Comparison of ENCODE assay signal across 17 cellular contexts in genomic region chr15:30791239-30791638, GRCh38.
DNase-seq lines count a peak whose midpoint lies in the region; ATAC-seq and TF ChIP-seq lines count a peak whose summit lies in the region.
"Had no signal": no experiment of that assay in that cellular context is flagged by ENCODE, and none has a peak within 500 bp of the region (broad histone marks: within the 10 kb centered on the region; RNA-seq: fewer than 3 reads in every experiment).

No MANE protein-coding gene starts in this region.

- H3K9ac ChIP-seq in SK-N-SH (no peak overlapping the region), GM23248 (no peak overlapping the region), neuronal stem cell (ENCODE audit: low read depth, low read length, poor library complexity) (no peak overlapping the region)

- no peak overlapping the region for H3K23ac ChIP-seq in neuronal stem cell (ENCODE audit: low read depth, low read length, poor library complexity)

- H3K79me2 ChIP-seq in SK-N-SH (ENCODE audit: insufficient read depth) (no peaks in the 10 kb centered on the region), GM23248 (ENCODE audit: insufficient read depth) (no peaks in the 10 kb centered on the region), OCI-LY7 (ENCODE audit: insufficient read depth, low read depth, low read length) (no peaks in the 10 kb centered on the region)

- H2BK15ac ChIP-seq in neuronal stem cell (ENCODE audit: low read length), result no peak overlapping the region

- H2BK12ac ChIP-seq in neuronal stem cell (ENCODE audit: low read length), result no peak overlapping the region

- H3K4me2 ChIP-seq in SK-N-SH (no peak overlapping the region), GM23248 (ENCODE audit: unreplicated experiment) (no peak overlapping the region), OCI-LY7 (ENCODE audit: low read length) (no peak overlapping the region), neuronal stem cell (ENCODE audit: insufficient read depth, low read length, poor library complexity, severe bottlenecking) (no peak overlapping the region)
- H3K4me2 ChIP-seq: PC-9 had no signal

- no peaks in the 10 kb centered on the region for H3K9me3 ChIP-seq in SK-N-SH
- H3K9me3 ChIP-seq in GM23248 (ENCODE audit: low read depth), result no peaks in the 10 kb centered on the region
- H3K9me3 ChIP-seq in OCI-LY7 (ENCODE audit: low read length), result no peaks in the 10 kb centered on the region
- no peaks in the 10 kb centered on the region for H3K9me3 ChIP-seq in neuronal stem cell (replicated peaks in 1 of 2; ENCODE audit: control insufficient read depth in 2 of 2, insufficient read depth in 1 of 2, low read depth in 1 of 2, low read length in 2 of 2)
- H3K9me3 ChIP-seq in ascending aorta, result no peaks in the 10 kb centered on the region
- H3K9me3 ChIP-seq: thoracic aorta had no signal

- no peaks in the 10 kb centered on the region for H3K9me2 ChIP-seq in SK-N-SH
- no peaks in the 10 kb centered on the region for H3K9me2 ChIP-seq in GM23248 (ENCODE audit: insufficient read depth)
- no peaks in the 10 kb centered on the region for H3K9me2 ChIP-seq in OCI-LY7 (ENCODE audit: insufficient read depth, low read length)

- H3F3A ChIP-seq in SK-N-SH (replicated peaks; ENCODE audit: insufficient read depth) (no peaks in the 10 kb centered on the region), GM23248 (ENCODE audit: insufficient read depth) (no peaks in the 10 kb centered on the region)

- no peak overlapping the region for H3K4ac ChIP-seq in neuronal stem cell (ENCODE audit: low read length)

- no peak overlapping the region for H4K8ac ChIP-seq in neuronal stem cell (ENCODE audit: low read depth, low read length)

- H3K4me1 ChIP-seq in SK-N-SH (ENCODE audit: control insufficient read depth in 1 of 2, insufficient read depth in 2 of 2, low read depth in 1 of 2, low read length in 1 of 2), result no peaks in the 10 kb centered on the region
- H3K4me1 ChIP-seq in GM23248 (ENCODE audit: insufficient read depth), result no peaks in the 10 kb centered on the region
- no peaks in the 10 kb centered on the region for H3K4me1 ChIP-seq in OCI-LY7 (ENCODE audit: insufficient read depth, low read length, poor library complexity, severe bottlenecking)
- H3K4me1 ChIP-seq in neuronal stem cell (ENCODE audit: control insufficient read depth in 2 of 2, insufficient read depth in 1 of 2, low read depth in 1 of 2, low read length in 2 of 2), result no peaks in the 10 kb centered on the region
- no peaks in the 10 kb centered on the region for H3K4me1 ChIP-seq in ascending aorta

- no peak for TF ChIP-seq EP300 in SK-N-SH (IDR thresholded peaks at IDR 0.05; ENCODE audit: borderline replicate concordance in 1 of 2, low read depth in 1 of 2, low read length in 1 of 2)

- H3K36me3 ChIP-seq in SK-N-SH (replicated peaks in 1 of 2; ENCODE audit: control insufficient read depth in 1 of 2, insufficient read depth in 2 of 2, low read length in 1 of 2) (no peaks in the 10 kb centered on the region), GM23248 (ENCODE audit: low read depth) (no peaks in the 10 kb centered on the region), OCI-LY7 (ENCODE audit: insufficient read depth, low read length) (no peaks in the 10 kb centered on the region), neuronal stem cell (replicated peaks in 1 of 2; ENCODE audit: control insufficient read depth in 2 of 2, insufficient read depth in 2 of 2, low read length in 2 of 2) (no peaks in the 10 kb centered on the region), ascending aorta (no peaks in the 10 kb centered on the region)
- H3K36me3 ChIP-seq: thoracic aorta had no signal

- in situ Hi-C loops in GM23248 (cut with MboI), result no loop called here

- TF ChIP-seq RAD21 in SK-N-SH (IDR thresholded peaks at IDR 0.05; ENCODE audit: low read length), result no peak

- peak; percentile 16 for DNase-seq in SK-N-SH
- DNase-seq in GM23248, result peak; percentile 15
- DNase-seq in OCI-LY7 (ENCODE audit: low spot score), result peak; percentile 25
- DNase-seq in iPS-NIHi11 (ENCODE audit: low spot score), result peak; percentile 52
- DNase-seq in neuronal stem cell (ENCODE audit: low spot score), result no peak
- no peak for DNase-seq in NCI-H524 (lab: John Stamatoyannopoulos, UW)
- no peak for DNase-seq in ascending aorta (ENCODE audit: low spot score in 2 of 2)
- DNase-seq: activated naive CD8-positive, alpha-beta T cell treated with anti-CD3 and anti-CD28 coated beads, Interleukin-2, amount 10 ng/mL, durations not matched to agents 7 days and 5 days; caudate nucleus; CD8-positive, alpha-beta memory T cell; effector CD8-positive, alpha-beta T cell; GOT3; naive thymus-derived CD8-positive, alpha-beta T cell had no signal

- H2AFZ ChIP-seq in SK-N-SH (ENCODE audit: low read depth), result no peak overlapping the region
- no peak overlapping the region for H2AFZ ChIP-seq in GM23248
- H2AFZ ChIP-seq in OCI-LY7 (ENCODE audit: low read length), result no peak overlapping the region
- H2AFZ ChIP-seq in neuronal stem cell (ENCODE audit: low read length), result no peak overlapping the region
- H2AFZ ChIP-seq: PC-9 had no signal

- peaks cover 4% of the 10 kb centered on the region; the same call in 1 of the 2 replicates for H3K27me3 ChIP-seq in SK-N-SH (ENCODE audit: insufficient read depth)
- no peaks in the 10 kb centered on the region for H3K27me3 ChIP-seq in GM23248 (replicated peaks; ENCODE audit: insufficient read depth)
- H3K27me3 ChIP-seq in neuronal stem cell (ENCODE audit: control insufficient read depth in 3 of 3, insufficient read depth in 3 of 3, low read depth in 1 of 3, low read length in 3 of 3), result no peaks in the 10 kb centered on the region
- no peaks in the 10 kb centered on the region for H3K27me3 ChIP-seq in ascending aorta

- POLR2A ChIA-PET in SK-N-SH (lab: Yijun Ruan, JAX) (no interaction called here), OCI-LY7 (lab: Charles Lee) (no interaction called here)

- peaks cover 3% of the 10 kb centered on the region for H3K79me1 ChIP-seq in neuronal stem cell (ENCODE audit: low read depth, low read length)

- H4K91ac ChIP-seq in neuronal stem cell (ENCODE audit: low read depth, low read length, poor library complexity), result no peak overlapping the region

- 70% methylated on average over 9 of the region's 9 CpGs for WGBS in SK-N-SH (ENCODE audit: low lambda C conversion rate)
- WGBS in GM23248 (ENCODE audit: low coverage in 1 of 2, low lambda C conversion rate in 2 of 2, missing lambda C conversion rate in 2 of 2), 2 experiments, result 65 to 71% methylated on average over 7 to 9 of the region's 9 CpGs
- WGBS in neuronal stem cell (ENCODE audit: extremely low coverage in 2 of 2, insufficient read length in 2 of 2, insufficient replicate concordance in 1 of 2), 2 donors, result no CpG with 5 or more reads among the region's 9 CpGs

- H3K18ac ChIP-seq in neuronal stem cell (ENCODE audit: low read length), result no peak overlapping the region

- H3K27ac ChIP-seq in SK-N-SH (ENCODE audit: low read depth in 2 of 2, low read length in 1 of 2) (no peak overlapping the region), GM23248 (no peak overlapping the region), OCI-LY7 (ENCODE audit: low read depth, low read length, poor library complexity, severe bottlenecking) (no peak overlapping the region), neuronal stem cell (replicated peaks; ENCODE audit: low read length) (no peak overlapping the region), ascending aorta (no peak overlapping the region)
- H3K27ac ChIP-seq: PC-9, thoracic aorta had no signal

- H2BK5ac ChIP-seq in neuronal stem cell (ENCODE audit: low read length), result no peak overlapping the region

- intact Hi-C loops in OCI-LY7 (cut with micrococcal nuclease; ENCODE audit: unreplicated experiment) (loop anchor here (10.0 kb wide), 1 partner anchor 704 kb away; no protein-coding TSS in a partner anchor), ascending aorta (cut with DNase I) (no loop called here)

- H3K4me3 ChIP-seq in SK-N-SH (ENCODE audit: low read depth in 2 of 2, low read length in 1 of 2) (no peak overlapping the region), GM23248 (no peak overlapping the region), OCI-LY7 (ENCODE audit: low read depth, low read length, poor library complexity, severe bottlenecking) (no peak overlapping the region), neuronal stem cell (ENCODE audit: low read length in 2 of 2) (no peak overlapping the region), ascending aorta (no peak overlapping the region)
- H3K4me3 ChIP-seq: PC-9, thoracic aorta had no signal

- TF ChIP-seq CTCF in SK-N-SH (IDR thresholded peaks at IDR 0.05), result no peak
- TF ChIP-seq CTCF in OCI-LY7 (conservative IDR thresholded peaks at IDR 0.05; ENCODE audit: low read length), result no peak
- no peak for TF ChIP-seq CTCF in ascending aorta (IDR thresholded peaks at IDR 0.05)

- H2BK120ac ChIP-seq in neuronal stem cell (ENCODE audit: low read depth, low read length), result no peak overlapping the region

- no peak for ATAC-seq in SK-N-SH treated with all-trans-retinoic acid at 6 μM for 48 hours
- ATAC-seq: activated CD4-positive, CD25-positive, alpha-beta regulatory T cell treated with anti-CD3 and anti-CD28 coated beads, Interleukin-2, amount 50 U/mL, for 24 hours; naive thymus-derived CD8-positive, alpha-beta T cell had no signal

- H2AK5ac ChIP-seq in neuronal stem cell (ENCODE audit: low read depth, low read length), result no peak overlapping the region

- H4K20me1 ChIP-seq in SK-N-SH (ENCODE audit: insufficient read depth) (no peaks in the 10 kb centered on the region), GM23248 (ENCODE audit: insufficient read depth) (no peaks in the 10 kb centered on the region), OCI-LY7 (ENCODE audit: insufficient read depth, low read length) (no peaks in the 10 kb centered on the region)

- CTCF ChIA-PET in SK-N-SH (lab: Yijun Ruan, JAX), result interaction anchor here (1.0 to 1.4 kb wide), 2 partner anchors 10 to 68 kb away, joined by 3 to 4 read pairs; no protein-coding TSS in a partner anchor
- CTCF ChIA-PET in OCI-LY7 (lab: Charles Lee; ENCODE audit: unreplicated experiment), result no interaction called here

- BruUV-seq in OCI-LY7 (replicated peaks; lab: Mats Ljungman, UMichigan), result no TSS peak

- no peak overlapping the region for H3K14ac ChIP-seq in neuronal stem cell (ENCODE audit: low read length)

TF ChIP-seq in SK-N-SH, 30 proteins besides CTCF, POLR2A, EP300 and RAD21 (continues in another document):
- TF ChIP-seq MXI1 (IDR thresholded peaks at IDR 0.05; ENCODE audit: low read depth, low read length), result no peak

TF ChIP-seq in SK-N-SH treated with all-trans-retinoic acid at 6 μM for 48 hours, 23 proteins besides CTCF, POLR2A, EP300 and RAD21 (continues in another document):
- TF ChIP-seq ISL1 (CRISPR knock-in tag; IDR thresholded peaks at IDR 0.05), result no peak
- TF ChIP-seq GLIS3 (CRISPR knock-in tag; IDR thresholded peaks at IDR 0.05), result no peak
- no peak for TF ChIP-seq CSDC2 (CRISPR knock-in tag; IDR thresholded peaks at IDR 0.05)

Comparison
In these comparisons a context has a peak if more than half of its experiments do, and no peak if none do; other contexts are left out.
1. DNase-seq: peak in SK-N-SH (single experiment), GM23248 (single experiment), OCI-LY7 (single experiment) and iPS-NIHi11 (single experiment); none in neuronal stem cell (single experiment), NCI-H524 (0 of 2) and ascending aorta (0 of 2).